Comparison of ENCODE assay signal across 8 cellular contexts in genomic region chrX:147911192-147912022, GRCh38. TPM values are rescaled to one million over a fixed set of nuclear protein-coding genes. Genes with fewer than 3 reads are reported as not detected.
DNase-seq lines count a peak whose midpoint lies in the region; ATAC-seq, FAIRE-seq and TF ChIP-seq lines count a peak whose summit lies in the region.

FMR1 (plus strand) TSS chrX:147911919; CDS start chrX:147912180, 261 bp downstream.

- peak within 1 kb of the TSS; percentile 44; the same call in 1 of the 2 replicates for H2BK5ac ChIP-seq in H1 (ENCODE audit: low read depth, low read length)
- H2BK5ac ChIP-seq in mesendoderm (ENCODE audit: low read length) = no peak within 1 kb of the TSS

- peaks cover 0 to 6% (median 2%) of the 10 kb centered on the region in 4 experiments; a peak in 2 of 7 replicates for H3K4me1 ChIP-seq in H1 (replicated peaks in 1 of 4; ENCODE audit: control insufficient read depth in 3 of 4, insufficient read depth in 4 of 4, low read length in 3 of 4)
- no peaks in the 10 kb centered on the region for H3K4me1 ChIP-seq in mesendoderm (ENCODE audit: control insufficient read depth, low read depth, low read length)

- H2BK20ac ChIP-seq in H1 (ENCODE audit: low read length) = no peak within 1 kb of the TSS

- H3K9ac ChIP-seq in H1 (replicated peaks in 1 of 4; ENCODE audit: extremely low read depth in 1 of 4, low read depth in 3 of 4, low read length in 3 of 4) (peak within 1 kb of the TSS; percentile 72 to 92 (median 82)), mesendoderm (ENCODE audit: low read length) (peak within 1 kb of the TSS; percentile 83)

- H4K5ac ChIP-seq in H1 (ENCODE audit: insufficient read length, low read depth, low read length) (peak within 1 kb of the TSS; percentile 52), mesendoderm (ENCODE audit: low read length) (no peak within 1 kb of the TSS)

- no peaks in the 10 kb centered on the region for H3K36me3 ChIP-seq in H1 (ENCODE audit: control insufficient read depth in 2 of 4, insufficient read depth in 4 of 4, low read length in 3 of 4)
- no peaks in the 10 kb centered on the region for H3K36me3 ChIP-seq in mesendoderm (ENCODE audit: control insufficient read depth, insufficient read depth, low read length)

- peak in 1 of 2 experiments; percentile 58; a peak in 1 of 3 replicates for TF ChIP-seq EP300 in H1 (IDR thresholded peaks at IDR 0.05; ENCODE audit: borderline replicate concordance in 1 of 2, low read depth in 2 of 2, low read length in 2 of 2)

- H2AK5ac ChIP-seq in H1 (ENCODE audit: low read depth, low read length) (no peak within 1 kb of the TSS; the same call in 1 of the 2 replicates), mesendoderm (ENCODE audit: low read length) (no peak within 1 kb of the TSS)

- H4K91ac ChIP-seq in H1 (replicated peaks; ENCODE audit: insufficient read length, low read length) = peak within 1 kb of the TSS; percentile 40

- TF ChIP-seq CTCF in H1 (IDR thresholded peaks at IDR 0.05; ENCODE audit: control extremely low read depth in 1 of 3, insufficient read depth in 1 of 3, low read depth in 1 of 3, low read length in 3 of 3) = no peak

- H4K20me1 ChIP-seq in H1 (replicated peaks in 1 of 2; ENCODE audit: control insufficient read depth in 1 of 2, insufficient read depth in 2 of 2, low read length in 2 of 2) = peaks cover 0 to 2% of the 10 kb centered on the region in 2 experiments

- H2BK12ac ChIP-seq in H1 (ENCODE audit: low read depth, low read length) = peak within 1 kb of the TSS; percentile 77; the same call in 1 of the 2 replicates

- H2AFZ ChIP-seq in H1 (ENCODE audit: low read length) = no peak within 1 kb of the TSS; the same call in 1 of the 2 replicates

- POLR2A ChIA-PET in H1 (lab: Charles Lee; ENCODE audit: partially characterized antibody) = interaction anchor here (1.0 kb wide), 1 partner anchor 9 kb away, joined by 4 read pairs; no protein-coding TSS in a partner anchor

- H3K9me3 ChIP-seq in H1 (ENCODE audit: insufficient read depth in 2 of 2, low read depth in 1 of 2, low read length in 1 of 2) = no peaks in the 10 kb centered on the region

- CTCF ChIA-PET in H1 (lab: Charles Lee; ENCODE audit: partially characterized antibody) = interaction anchor here (1.0 kb wide), 1 partner anchor 58 kb away, joined by 5 read pairs; no protein-coding TSS in a partner anchor

- H3K79me1 ChIP-seq in H1 (ENCODE audit: low read depth, low read length) (no peaks in the 10 kb centered on the region), mesendoderm (ENCODE audit: low read length) (no peaks in the 10 kb centered on the region)

- peaks cover 0 to 42% of the 10 kb centered on the region in 2 experiments; a peak in 2 of 4 replicates for H3K79me2 ChIP-seq in H1 (ENCODE audit: control insufficient read depth in 1 of 2, insufficient read depth in 2 of 2, low read length in 2 of 2)
- H3K79me2 ChIP-seq in mesendoderm (ENCODE audit: control insufficient read depth, insufficient read depth, low read length) = peaks cover 22% of the 10 kb centered on the region

- no peak within 1 kb of the TSS for H3K23ac ChIP-seq in H1 (ENCODE audit: insufficient read length)
- H3K23ac ChIP-seq in mesendoderm (ENCODE audit: low read length) = no peak within 1 kb of the TSS

- H3K27ac ChIP-seq in H1 (ENCODE audit: low read depth, low read length) = peak within 1 kb of the TSS; percentile 85
- H3K27ac ChIP-seq in mesendoderm (ENCODE audit: low read depth, low read length) = peak within 1 kb of the TSS; percentile 93

- H2BK120ac ChIP-seq in H1 (replicated peaks; ENCODE audit: low read depth, low read length) (no peak within 1 kb of the TSS), mesendoderm (ENCODE audit: low read depth, low read length) (no peak within 1 kb of the TSS)

- ATAC-seq in GM21367 (IDR thresholded peaks at IDR 0.05; ENCODE audit: unreplicated experiment) = peak; percentile 85

- H3K4me2 ChIP-seq in H1 (ENCODE audit: insufficient read depth in 1 of 2, low read depth in 2 of 2, low read length in 2 of 2) (peak within 1 kb of the TSS; percentile 62 to 74), mesendoderm (ENCODE audit: low read length) (peak within 1 kb of the TSS; percentile 46)

- no peak for TF ChIP-seq RAD21 in H1 (IDR thresholded peaks at IDR 0.05 in 1 of 2, conservative IDR thresholded peaks at IDR 0.05 in 1 of 2; ENCODE audit: low read depth in 2 of 2, low read length in 2 of 2)

- peak; percentile 18 to 64 for TF ChIP-seq POLR2A in H1 (IDR thresholded peaks at IDR 0.05; ENCODE audit: control extremely low read depth in 1 of 2, low read depth in 2 of 2, low read length in 2 of 2)

- DNase-seq in COR-L47 (lab: John Stamatoyannopoulos, UW) (peak; percentile 84), HT1080 (ENCODE audit: low read depth) (peak; percentile 81), NOMO-1 treated with dmso at 0.1 percent for 144 hours (lab: John Stamatoyannopoulos, UW; ENCODE audit: unreplicated experiment) (peak; percentile 77), H1 (ENCODE audit: low read depth in 1 of 2, low spot score in 2 of 2) (peak; percentile 61 to 85), mesendoderm (peak; percentile 92)
- peak; percentile 62 to 81 (median 62) for DNase-seq in activated CD8-positive, alpha-beta memory T cell treated with anti-CD3 and anti-CD28 coated beads for 48 hours (ENCODE audit: low read depth in 2 of 3, low spot score in 2 of 3)
- peak; percentile 89 for DNase-seq in stimulated activated CD8-positive, alpha-beta memory T cell treated with anti-CD3 and anti-CD28 coated beads, Interleukin-12 subunit alpha, Interleukin-12 subunit beta, amount 100 ng/mL, for 4 hours (ENCODE audit: low read depth)

- H3K18ac ChIP-seq in H1 (ENCODE audit: extremely low read depth, low read length) (no peak within 1 kb of the TSS; the same call in 1 of the 2 replicates), mesendoderm (ENCODE audit: low read length) (peak within 1 kb of the TSS; percentile 80)

- no peak within 1 kb of the TSS for H3K14ac ChIP-seq in H1 (ENCODE audit: insufficient read length)

- WGBS in H1 (ENCODE audit: extremely low coverage in 1 of 2, insufficient coverage in 1 of 2, insufficient read length in 1 of 2, insufficient replicate concordance in 2 of 2, low coverage in 1 of 2, low lambda C conversion rate in 2 of 2, missing lambda C conversion rate in 1 of 2), 2 experiments = 24% methylated on average over 25 of the region's 66 CpGs; no CpG with 5 or more reads in 1 of the 2 experiments
- WGBS in mesendoderm (ENCODE audit: extremely low coverage, insufficient coverage, low lambda C conversion rate) = no CpG with 5 or more reads among the region's 66 CpGs

- peak within 1 kb of the TSS; percentile 53 for H3K56ac ChIP-seq in H1 (replicated peaks; ENCODE audit: insufficient read length, low read depth, low read length)
- peak within 1 kb of the TSS; percentile 88 for H3K56ac ChIP-seq in mesendoderm (ENCODE audit: low read length)

- peaks cover 0 to 4% (median 2%) of the 10 kb centered on the region in 4 experiments; a peak in 3 of 7 replicates for H3K27me3 ChIP-seq in H1 (replicated peaks in 1 of 4; ENCODE audit: control insufficient read depth in 3 of 4, extremely low read depth in 1 of 4, insufficient read depth in 3 of 4, low read length in 3 of 4)
- no peaks in the 10 kb centered on the region for H3K27me3 ChIP-seq in mesendoderm (ENCODE audit: insufficient read depth, low read length, poor library complexity)

- H4K8ac ChIP-seq in H1 (ENCODE audit: extremely low read depth, insufficient read depth, low read length) = peak within 1 kb of the TSS; percentile 98
- no peak within 1 kb of the TSS for H4K8ac ChIP-seq in mesendoderm (ENCODE audit: low read depth, low read length)

- peak within 1 kb of the TSS; percentile 69 to 88 (median 80) for H3K4me3 ChIP-seq in H1 (ENCODE audit: extremely low read depth in 1 of 4, insufficient read depth in 2 of 4, low read depth in 3 of 4, low read length in 4 of 4)
- peak within 1 kb of the TSS; percentile 70 for H3K4me3 ChIP-seq in mesendoderm (ENCODE audit: low read length)

- H2BK15ac ChIP-seq in H1 (ENCODE audit: low read length) (no peak within 1 kb of the TSS), mesendoderm (replicated peaks; ENCODE audit: low read depth) (no peak within 1 kb of the TSS)

- FAIRE-seq in H1 (lab: Jason Lieb, UNC) = peak; percentile 48

- no peaks in the 10 kb centered on the region for H3K23me2 ChIP-seq in H1 (ENCODE audit: low read depth, low read length)

- H3K4ac ChIP-seq in H1 (replicated peaks; ENCODE audit: insufficient read length, low read depth, low read length) = no peak within 1 kb of the TSS
- no peak within 1 kb of the TSS for H3K4ac ChIP-seq in mesendoderm (ENCODE audit: low read depth, low read length)

TF ChIP-seq in H1, 55 proteins besides CTCF, POLR2A, EP300 and RAD21 (continues in another document):
- peak; percentile 95 for TF ChIP-seq E2F6 (IDR thresholded peaks at IDR 0.05)
- no peak for TF ChIP-seq RXRA (IDR thresholded peaks at IDR 0.05; ENCODE audit: insufficient read depth, low read depth, low read length)
- no peak for TF ChIP-seq BCL11A (IDR thresholded peaks at IDR 0.05; ENCODE audit: low read depth in 2 of 2, low read length in 2 of 2)
- TF ChIP-seq KDM4A (IDR thresholded peaks at IDR 0.05; ENCODE audit: low read depth, low read length, severe bottlenecking) = peak; percentile 15

RNA-seq across cellular contexts. Expression of gene FMR1, which starts in this region (rescaled TPM):
- total RNA-seq in HT1080 (2014; rRNA removed; shearing (Covaris generic)) = 18.8 and 21.4 TPM in 2 replicates
- polyA plus RNA-seq in HT1080 (2015; cell fraction: cytosol; rRNA removed) = 22.4 and 26.4 TPM in 2 replicates
- polyA plus RNA-seq in HT1080 (2015; cell fraction: nucleus; rRNA removed) = 42.7 and 53.0 TPM in 2 replicates
- total RNA-seq in H1 (2021; fragmentation: NEBNext Ultra II Directional; extraction: Animal tissue kit (Norgen Biotek cat#: 25700)) = 43.6 and 49.4 TPM in 2 replicates
- 10.8 and 15.2 TPM in 2 replicates for polyA plus RNA-seq in H1 (2011; rRNA removed)
- 22.8 TPM for polyA plus RNA-seq in H1 (2011; cell fraction: cytosol; rRNA removed)
- 21.4 TPM for polyA plus RNA-seq in H1 (2011; cell fraction: nucleus; rRNA removed)
- polyA plus RNA-seq in H1 (2012, experiment 1 of 2) = 33.8 to 51.8 TPM (median 42.0 TPM) in 4 replicates
- polyA plus RNA-seq in H1 (2012, experiment 2 of 2) = 2.9 TPM
- 31.5 TPM for polyA plus RNA-seq in H1 (2013, experiment 1 of 2)
- polyA plus RNA-seq in H1 (2013, experiment 2 of 2) = 28.9 TPM
- polyA minus RNA-seq in H1 (2011; rRNA and poly(A)+ RNA removed) = 21.2 and 37.4 TPM in 2 replicates
- polyA minus RNA-seq in H1 (2011; cell fraction: cytosol; rRNA and poly(A)+ RNA removed) = 23.8 TPM
- polyA minus RNA-seq in H1 (2011; cell fraction: nucleus; rRNA and poly(A)+ RNA removed) = 55.2 TPM
- polyA plus RNA-seq in mesendoderm (2013, experiment 1 of 2) = 27.2 TPM
- polyA plus RNA-seq in mesendoderm (2013, experiment 2 of 2) = 29.5 TPM

Comparison
In these comparisons a context has a peak if more than half of its experiments do, and no peak if none do; other contexts are left out.
1. Peak in every context shown above with its lines: DNase-seq, ATAC-seq, H3K4me3 ChIP-seq and H3K27ac ChIP-seq.